Comparison of ENCODE assay signal across 25 cellular contexts in genomic region chrX:77502951-77503525, GRCh38. TPM values are rescaled to one million over a fixed set of nuclear protein-coding genes. Genes with fewer than 3 reads are reported as not detected.
DNase-seq lines count a peak whose midpoint lies in the region; ATAC-seq and TF ChIP-seq lines count a peak whose summit lies in the region.
"Had no signal": no experiment of that assay in that cellular context is flagged by ENCODE, and none has a peak within 500 bp of the region (broad histone marks: within the 10 kb centered on the region; RNA-seq: fewer than 3 reads in every experiment).

No MANE protein-coding gene starts in this region.

- BruUV-seq in A673 (replicated peaks; lab: Mats Ljungman, UMichigan), result no TSS peak

- H3K27me3 Mint-ChIP-seq in central memory CD8-positive, alpha-beta T cell, result no peaks in the 10 kb centered on the region
- no peaks in the 10 kb centered on the region for H3K27me3 Mint-ChIP-seq in neural progenitor cell (ENCODE audit: insufficient read depth, low read depth)
- H3K27me3 Mint-ChIP-seq: activated CD4-positive, alpha-beta memory T cell treated with anti-CD3 and anti-CD28 coated beads for 36 hours had no signal

- no peak overlapping the region for H3K27ac ChIP-seq in neural progenitor cell
- H3K27ac ChIP-seq in A673 (ENCODE audit: low read depth, low read length, poor library complexity, severe bottlenecking), result no peak overlapping the region
- H3K27ac ChIP-seq: upper lobe of left lung had no signal

- H3K9me3 ChIP-seq in neural progenitor cell (ENCODE audit: low read depth) (no peaks in the 10 kb centered on the region), A673 (ENCODE audit: low read depth, low read length, poor library complexity, severe bottlenecking) (no peaks in the 10 kb centered on the region)
- H3K9me3 ChIP-seq: upper lobe of left lung had no signal

- ATAC-seq in central memory CD8-positive, alpha-beta T cell (replicated peaks; ENCODE audit: extremely low read depth, poor library complexity, severe bottlenecking), result no peak
- ATAC-seq in GM21526 (IDR thresholded peaks at IDR 0.05; ENCODE audit: low FRiP score, unreplicated experiment), result no peak
- ATAC-seq: activated CD4-positive, CD25-positive, alpha-beta regulatory T cell treated with anti-CD3 and anti-CD28 coated beads, Interleukin-2, amount 50 U/mL, for 24 hours; left cardiac atrium; natural killer cell had no signal

- H3K4me1 ChIP-seq in neural progenitor cell, result peaks cover 8% of the 10 kb centered on the region
- peaks cover 11% of the 10 kb centered on the region for H3K4me1 ChIP-seq in A673 (ENCODE audit: insufficient read depth, low read length, poor library complexity, severe bottlenecking)
- H3K4me1 ChIP-seq: upper lobe of left lung had no signal

- H3F3A ChIP-seq in neural progenitor cell (ENCODE audit: low read depth), result no peaks in the 10 kb centered on the region

- intact Hi-C loops in A673 (cut with micrococcal nuclease; ENCODE audit: unreplicated experiment), result no loop called here

- CTCF ChIA-PET in A673 (lab: Charles Lee), result no interaction called here

- no peaks in the 10 kb centered on the region for H4K20me1 ChIP-seq in neural progenitor cell (ENCODE audit: low read depth)

- H3K36me3 ChIP-seq in neural progenitor cell (no peaks in the 10 kb centered on the region), A673 (ENCODE audit: insufficient read depth, low read length, poor library complexity, severe bottlenecking) (no peaks in the 10 kb centered on the region)

- H2AFZ ChIP-seq in neural progenitor cell (replicated peaks), result no peak overlapping the region

- DNase-seq in NCI-H748 (lab: John Stamatoyannopoulos, UW; ENCODE audit: unreplicated experiment) (peak; percentile 1), NCI-H748 treated with DMSO at 0.1 percent for 48 hours (lab: John Stamatoyannopoulos, UW) (no peak), NCI-H146 (lab: John Stamatoyannopoulos, UW) (peak; percentile 29), neural progenitor cell (ENCODE audit: low spot score) (no peak), NCI-H510A treated with DMSO at 0.1 percent for 48 hours (lab: John Stamatoyannopoulos, UW) (no peak), A673 (ENCODE audit: low spot score) (no peak)
- DNase-seq in central memory CD8-positive, alpha-beta T cell (ENCODE audit: low spot score in 2 of 2), result no peak
- DNase-seq: activated CD4-positive, alpha-beta memory T cell treated with anti-CD3 and anti-CD28 coated beads for 36 hours; activated effector memory CD4-positive, alpha-beta T cell treated with Interleukin-2 at 50 U/mL for 16 hours; DMS79 treated with DMSO at 0.1 percent for 48 hours; head of caudate nucleus; left cardiac atrium; natural killer cell; NCI-H1092 treated with DMSO at 0.1 percent for 48 hours; NCI-H2107; NCI-H510A; retina; stimulated activated CD4-positive, alpha-beta T cell treated with anti-CD3 and anti-CD28 coated beads, Interleukin-2, amount 100 ng/mL, for 24 hours; upper lobe of left lung had no signal

- TF ChIP-seq CTCF in neural progenitor cell (IDR thresholded peaks at IDR 0.05) (no peak), A673 (conservative IDR thresholded peaks at IDR 0.05; ENCODE audit: low read depth, low read length) (no peak)

- H3K79me2 ChIP-seq in neural progenitor cell (ENCODE audit: low read depth), result no peaks in the 10 kb centered on the region

- H3K4me2 ChIP-seq in neural progenitor cell, result peak overlapping the region; percentile 50
- H3K4me2 ChIP-seq: smooth muscle cell had no signal

- no peak overlapping the region for H3K4me3 Mint-ChIP-seq in central memory CD8-positive, alpha-beta T cell
- H3K4me3 Mint-ChIP-seq in neural progenitor cell, result no peak overlapping the region
- H3K4me3 Mint-ChIP-seq: activated CD4-positive, alpha-beta memory T cell treated with anti-CD3 and anti-CD28 coated beads for 36 hours; natural killer cell had no signal

- H3K9me3 Mint-ChIP-seq in central memory CD8-positive, alpha-beta T cell, result no peaks in the 10 kb centered on the region
- peaks cover 8% of the 10 kb centered on the region for H3K9me3 Mint-ChIP-seq in neural progenitor cell
- H3K9me3 Mint-ChIP-seq: activated CD4-positive, alpha-beta memory T cell treated with anti-CD3 and anti-CD28 coated beads for 36 hours; natural killer cell had no signal

- H3K27me3 ChIP-seq in neural progenitor cell, result no peaks in the 10 kb centered on the region
- no peaks in the 10 kb centered on the region for H3K27me3 ChIP-seq in A673 (replicated peaks; ENCODE audit: insufficient read depth, low read depth, low read length, poor library complexity)
- H3K27me3 ChIP-seq: upper lobe of left lung had no signal

- POLR2A ChIA-PET in A673 (lab: Charles Lee; ENCODE audit: low non-redundant PET), result no interaction called here

- no peak overlapping the region for H3K4me3 ChIP-seq in neural progenitor cell
- H3K4me3 ChIP-seq in A673 (ENCODE audit: low read depth, low read length, poor library complexity, severe bottlenecking), result no peak overlapping the region
- H3K4me3 ChIP-seq: smooth muscle cell, upper lobe of left lung had no signal

- H3K36me3 Mint-ChIP-seq in central memory CD8-positive, alpha-beta T cell (ENCODE audit: insufficient read depth), result peaks cover 11% of the 10 kb centered on the region
- H3K36me3 Mint-ChIP-seq in neural progenitor cell, result no peaks in the 10 kb centered on the region
- H3K36me3 Mint-ChIP-seq: natural killer cell had no signal

- H3K4me1 Mint-ChIP-seq in central memory CD8-positive, alpha-beta T cell, result peaks cover 4% of the 10 kb centered on the region
- no peaks in the 10 kb centered on the region for H3K4me1 Mint-ChIP-seq in neural progenitor cell

- no peak overlapping the region for H3K9ac ChIP-seq in neural progenitor cell

- peak overlapping the region; percentile 62 for H3K27ac Mint-ChIP-seq in central memory CD8-positive, alpha-beta T cell (ENCODE audit: low read depth)
- no peak overlapping the region for H3K27ac Mint-ChIP-seq in neural progenitor cell
- H3K27ac Mint-ChIP-seq: activated CD4-positive, alpha-beta memory T cell treated with anti-CD3 and anti-CD28 coated beads for 36 hours; natural killer cell had no signal

RNA-seq across cellular contexts. Expression of gene FGF16, which starts 55.8 kb away (rescaled TPM):
- total RNA-seq in neural progenitor cell (ENCODE audit: low replicate concordance) (not detected in 2 replicates), A673 (2021) (not detected in 2 replicates)
- total RNA-seq: activated CD4-positive, alpha-beta memory T cell treated with anti-CD3 and anti-CD28 coated beads for 36 hours; chondrocyte; epithelial cell of proximal tubule; mesenteric fat pad; natural killer cell; smooth muscle cell had no signal

Comparison
In these comparisons a context has a peak if more than half of its experiments do, and no peak if none do; other contexts are left out.
1. DNase-seq: peak in NCI-H748 (single experiment) and NCI-H146 (single experiment); none in NCI-H748 treated with DMSO at 0.1 percent for 48 hours (single experiment), central memory CD8-positive, alpha-beta T cell (0 of 2), neural progenitor cell (single experiment), NCI-H510A treated with DMSO at 0.1 percent for 48 hours (single experiment) and A673 (single experiment).